Comparison of ENCODE assay signal across 8 cellular contexts in the genomic region with DNA sequence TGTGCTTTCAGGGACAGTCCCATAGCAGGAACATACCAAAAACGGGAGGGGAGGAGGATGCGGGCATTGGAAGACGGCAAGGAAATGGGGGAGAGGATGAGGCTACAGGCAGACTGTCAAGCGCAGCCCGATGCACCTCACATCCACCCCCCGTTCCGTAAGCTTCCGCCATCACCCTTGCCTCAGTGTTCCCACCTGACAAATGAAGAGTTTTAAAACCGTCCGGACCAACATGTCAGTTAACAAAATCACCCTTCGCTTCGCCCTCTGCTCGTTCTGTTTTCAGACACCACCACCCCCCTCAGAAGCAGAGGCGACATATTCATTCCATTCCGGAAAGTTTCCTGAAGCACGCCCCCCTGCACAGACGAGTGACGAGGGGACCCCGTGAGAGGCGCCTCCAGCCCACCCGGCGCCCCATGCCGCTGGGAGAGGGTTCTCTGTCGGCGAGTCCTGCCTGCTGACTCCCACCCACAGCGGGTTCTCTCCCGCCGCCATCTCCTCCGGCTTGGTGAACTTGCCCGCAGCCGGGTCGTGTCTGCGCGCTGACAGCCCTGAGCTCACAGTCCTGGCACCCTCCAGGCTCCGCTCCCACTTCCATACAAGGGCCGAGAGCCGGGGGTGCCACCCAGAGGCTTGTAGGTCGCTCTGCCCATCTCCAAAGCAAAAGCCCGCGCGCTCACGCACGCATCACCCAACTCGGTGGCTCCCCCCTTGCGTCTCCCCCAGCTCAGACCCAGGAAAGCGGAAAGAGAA. TPM values are rescaled to one million over a fixed set of nuclear protein-coding genes. Genes with fewer than 3 reads are reported as not detected.
DNase-seq lines count a peak whose midpoint lies in the region; ATAC-seq and TF ChIP-seq lines count a peak whose summit lies in the region.

No MANE protein-coding gene starts in this region.

- DNase-seq in GM23248 (peak; percentile 22), glutamatergic neuron (peak; percentile 58), retina (peak; percentile 73), SKM-1 treated with dmso at 0.1 percent for 144 hours (lab: John Stamatoyannopoulos, UW; ENCODE audit: unreplicated experiment) (no peak), EL (no peak), NCI-H128 (lab: John Stamatoyannopoulos, UW; ENCODE audit: unreplicated experiment) (no peak)
- DNase-seq in activated CD4-positive, alpha-beta T cell treated with anti-CD3 and anti-CD28 coated beads, Interleukin-2, amount 50 U/mL, for 1 hour: peak; percentile 44

- H3K4me3 Mint-ChIP-seq in glutamatergic neuron (ENCODE audit: unreplicated experiment): peak overlapping the region; percentile 96

- no peaks in the 10 kb centered on the region for H3K9me2 ChIP-seq in GM23248 (ENCODE audit: insufficient read depth)

- H3K4me2 ChIP-seq in GM23248 (ENCODE audit: unreplicated experiment): no peak overlapping the region

- no peaks in the 10 kb centered on the region for H3K36me3 ChIP-seq in GM23248 (ENCODE audit: low read depth)

- H3K27me3 ChIP-seq in GM23248 (replicated peaks; ENCODE audit: insufficient read depth): peaks cover 40% of the 10 kb centered on the region

- H3K27ac ChIP-seq in GM23248: no peak overlapping the region

- H3F3A ChIP-seq in GM23248 (ENCODE audit: insufficient read depth): no peaks in the 10 kb centered on the region

- H3K9me3 Mint-ChIP-seq in glutamatergic neuron (ENCODE audit: unreplicated experiment): peaks cover 15% of the 10 kb centered on the region

- 2 to 3% methylated on average over 41 to 46 of the region's 46 CpGs for WGBS in GM23248 (ENCODE audit: low coverage in 1 of 2, low lambda C conversion rate in 2 of 2, missing lambda C conversion rate in 2 of 2), 2 experiments

- H3K4me1 ChIP-seq in GM23248 (ENCODE audit: insufficient read depth): peaks cover 8% of the 10 kb centered on the region; the same call in 1 of the 2 replicates

- H3K36me3 Mint-ChIP-seq in glutamatergic neuron (ENCODE audit: unreplicated experiment): no peaks in the 10 kb centered on the region

- no peaks in the 10 kb centered on the region for H4K20me1 ChIP-seq in GM23248 (ENCODE audit: insufficient read depth)

- peaks cover 17% of the 10 kb centered on the region for H3K27me3 Mint-ChIP-seq in glutamatergic neuron (ENCODE audit: unreplicated experiment)

- TF ChIP-seq CTCF in glutamatergic neuron (IDR thresholded peaks at IDR 0.05; ENCODE audit: partially characterized antibody, unreplicated experiment): no peak

- H2AFZ ChIP-seq in GM23248: no peak overlapping the region

- no peaks in the 10 kb centered on the region for H3K79me2 ChIP-seq in GM23248 (ENCODE audit: insufficient read depth)

- peaks cover 31% of the 10 kb centered on the region for H3K4me1 Mint-ChIP-seq in glutamatergic neuron (ENCODE audit: low read depth, unreplicated experiment)

- in situ Hi-C loops in GM23248 (cut with MboI): loop anchor here (10.0 kb wide), 1 partner anchor 190 kb away; no protein-coding TSS in a partner anchor

- H3K9ac ChIP-seq in GM23248: no peak overlapping the region

- 0 out of 2 replicates have a peak overlapping the region, but pooled peaks have one; percentile 18 for H3K4me3 ChIP-seq in GM23248

- H3K9me3 ChIP-seq in GM23248 (ENCODE audit: low read depth): no peaks in the 10 kb centered on the region

- peak overlapping the region; percentile 78 for H3K27ac Mint-ChIP-seq in glutamatergic neuron (ENCODE audit: unreplicated experiment)

- no peak for ATAC-seq in GM18498 (IDR thresholded peaks at IDR 0.05; ENCODE audit: unreplicated experiment)

RNA-seq across cellular contexts. Expression of a gene that starts 1.5 kb away (rescaled TPM):
- 0.51 TPM in 1 of 2 replicates, not detected in the other for total RNA-seq in GM23248 (2014; rRNA removed; shearing (Covaris generic))
- 0.04 TPM in 1 of 2 replicates, not detected in the other for polyA plus RNA-seq in GM23248 (2016; fragmentation: Nextera tagmentation; extraction: Ambion mirVana)
- total RNA-seq in glutamatergic neuron (ENCODE audit: unreplicated experiment): 209 TPM

Comparison
In these comparisons a context has a peak if more than half of its experiments do, and no peak if none do; other contexts are left out.
1. DNase-seq: peak in GM23248 (single experiment), activated CD4-positive, alpha-beta T cell treated with anti-CD3 and anti-CD28 coated beads, Interleukin-2, amount 50 U/mL, for 1 hour (single experiment), glutamatergic neuron (single experiment) and retina (single experiment); none in SKM-1 treated with dmso at 0.1 percent for 144 hours (single experiment), EL (single experiment) and NCI-H128 (single experiment).
2. RNA of a gene that starts 1.5 kb away (total RNA-seq): 209 TPM in glutamatergic neuron (single experiment); 0.51 TPM in GM23248; every median in the first group is over 100 times any median in the second.